ENCODE assay signal across 10 cellular contexts in genomic region chr20:50663095-50663821, GRCh38. TPM values are rescaled to one million over a fixed set of nuclear protein-coding genes. Genes with fewer than 3 reads are reported as not detected.
DNase-seq lines count a peak whose midpoint lies in the region; ATAC-seq, FAIRE-seq and TF ChIP-seq lines count a peak whose summit lies in the region.
"Had no signal": no experiment of that assay in that cellular context is flagged by ENCODE, and none has a peak within 500 bp of the region (broad histone marks: within the 10 kb centered on the region; RNA-seq: fewer than 3 reads in every experiment).

No MANE protein-coding gene starts in this region.

- H3K27me3 ChIP-seq in BE2C, result no peaks in the 10 kb centered on the region

- peaks cover 6% of the 10 kb centered on the region for H3K27me3 Mint-ChIP-seq in activated naive CD8-positive, alpha-beta T cell treated with anti-CD3 and anti-CD28 coated beads for 36 hours
- H3K27me3 Mint-ChIP-seq in CD14-positive monocyte (ENCODE audit: low read depth in 3 of 3), result peaks cover 2 to 5% (median 3%) of the 10 kb centered on the region in 3 donors

- H3K9me3 ChIP-seq in BE2C, result no peaks in the 10 kb centered on the region

- no peak overlapping the region for H3K4me3 Mint-ChIP-seq in activated naive CD8-positive, alpha-beta T cell treated with anti-CD3 and anti-CD28 coated beads for 36 hours
- no peak overlapping the region for H3K4me3 Mint-ChIP-seq in CD14-positive monocyte
- H3K4me3 Mint-ChIP-seq: memory B cell had no signal

- no peak for DNase-seq in BE2C
- DNase-seq in HTR-8/SVneo (ENCODE audit: insufficient read length, low spot score), result no peak
- DNase-seq in kidney glomerular epithelial cell (lab: John Stamatoyannopoulos, UW), result peak; percentile 59
- no peak for DNase-seq in activated naive CD8-positive, alpha-beta T cell treated with anti-CD3 and anti-CD28 coated beads for 36 hours
- DNase-seq in activated effector memory CD4-positive, alpha-beta T cell treated with anti-CD3 and anti-CD28 coated beads, Interleukin-2, amount 50 U/mL, for 16 hours, result no peak
- no peak for DNase-seq in CD14-positive monocyte (ENCODE audit: low spot score)
- DNase-seq in NCI-H2081 (lab: John Stamatoyannopoulos, UW), result no peak
- DNase-seq: KBM-7 had no signal

- no peak overlapping the region for H3K27ac Mint-ChIP-seq in activated naive CD8-positive, alpha-beta T cell treated with anti-CD3 and anti-CD28 coated beads for 36 hours
- H3K27ac Mint-ChIP-seq in CD14-positive monocyte, result no peak overlapping the region
- H3K27ac Mint-ChIP-seq: memory B cell had no signal

- no peaks in the 10 kb centered on the region; the same call in 1 of the 2 replicates for H3K4me1 ChIP-seq in BE2C

- no peaks in the 10 kb centered on the region for H3K4me1 Mint-ChIP-seq in activated naive CD8-positive, alpha-beta T cell treated with anti-CD3 and anti-CD28 coated beads for 36 hours
- peaks cover 5% of the 10 kb centered on the region for H3K4me1 Mint-ChIP-seq in CD14-positive monocyte
- H3K4me1 Mint-ChIP-seq: memory B cell had no signal

- peak; percentile 47 for TF ChIP-seq CTCF in BE2C (IDR thresholded peaks at IDR 0.05; ENCODE audit: low read depth, low read length)
- TF ChIP-seq CTCF in CD14-positive monocyte (IDR thresholded peaks at IDR 0.05), result no peak

- H3K36me3 Mint-ChIP-seq in activated naive CD8-positive, alpha-beta T cell treated with anti-CD3 and anti-CD28 coated beads for 36 hours, result no peaks in the 10 kb centered on the region
- H3K36me3 Mint-ChIP-seq in CD14-positive monocyte, result no peaks in the 10 kb centered on the region
- H3K36me3 Mint-ChIP-seq: memory B cell had no signal

- H3K4me3 ChIP-seq in BE2C (ENCODE audit: low read depth, low read length), result no peak overlapping the region

- no peaks in the 10 kb centered on the region for H3K9me3 Mint-ChIP-seq in activated naive CD8-positive, alpha-beta T cell treated with anti-CD3 and anti-CD28 coated beads for 36 hours
- no peaks in the 10 kb centered on the region for H3K9me3 Mint-ChIP-seq in CD14-positive monocyte

- FAIRE-seq in HTR-8/SVneo (lab: Jason Lieb, UNC), result peak; percentile 80

- peak; percentile 60 for ATAC-seq in SK-N-SH treated with all-trans-retinoic acid at 6 μM for 48 hours

- intact Hi-C loops in CD14-positive monocyte (cut with micrococcal nuclease), result no loop called here

- H3K36me3 ChIP-seq in BE2C, result no peaks in the 10 kb centered on the region

TF ChIP-seq in SK-N-SH treated with all-trans-retinoic acid at 6 μM for 48 hours, 23 proteins besides CTCF, POLR2A, EP300 and RAD21:
- TF ChIP-seq GLIS3 (CRISPR knock-in tag; IDR thresholded peaks at IDR 0.05), result no peak
- TF ChIP-seq TOX (CRISPR knock-in tag; IDR thresholded peaks at IDR 0.05; ENCODE audit: borderline replicate concordance), result no peak
- TF ChIP-seq PATZ1 (CRISPR knock-in tag; IDR thresholded peaks at IDR 0.05; ENCODE audit: borderline replicate concordance), result no peak
- TF ChIP-seq ZFP30 (CRISPR knock-in tag; IDR thresholded peaks at IDR 0.05), result no peak
- TF ChIP-seq TCF4 (CRISPR knock-in tag; IDR thresholded peaks at IDR 0.05; ENCODE audit: borderline replicate concordance), result no peak
- no peak for TF ChIP-seq ZNF70 (CRISPR knock-in tag; IDR thresholded peaks at IDR 0.05)
- no peak for TF ChIP-seq ZFP3 (CRISPR knock-in tag; IDR thresholded peaks at IDR 0.05)
- no peak for TF ChIP-seq ZC3H10 (CRISPR knock-in tag; IDR thresholded peaks at IDR 0.05)
- TF ChIP-seq OSR1 (CRISPR knock-in tag; IDR thresholded peaks at IDR 0.05), result no peak
- TF ChIP-seq RARB (CRISPR knock-in tag; IDR thresholded peaks at IDR 0.05), result no peak
- TF ChIP-seq ZNF565 (CRISPR knock-in tag; conservative IDR thresholded peaks at IDR 0.05; ENCODE audit: low read depth), result no peak
- no peak for TF ChIP-seq ESRRG (CRISPR knock-in tag; IDR thresholded peaks at IDR 0.05)
- no peak for TF ChIP-seq PPARA (CRISPR knock-in tag; IDR thresholded peaks at IDR 0.05; ENCODE audit: borderline replicate concordance)
- no peak for TF ChIP-seq TSHZ2 (CRISPR knock-in tag; IDR thresholded peaks at IDR 0.05)
- TF ChIP-seq ISL1 (CRISPR knock-in tag; IDR thresholded peaks at IDR 0.05), result no peak
- TF ChIP-seq BACH2 (CRISPR knock-in tag; IDR thresholded peaks at IDR 0.05; ENCODE audit: borderline replicate concordance), result no peak
- TF ChIP-seq POU6F1 (CRISPR knock-in tag; IDR thresholded peaks at IDR 0.05; ENCODE audit: borderline replicate concordance, low read depth), result no peak
- no peak for TF ChIP-seq ZNF8 (CRISPR knock-in tag; IDR thresholded peaks at IDR 0.05)

RNA-seq across cellular contexts. Expression of gene RIPOR3, which starts 28.1 kb away (rescaled TPM):
- 1.7 TPM for polyA plus RNA-seq in BE2C (2012; ENCODE audit: insufficient read depth, insufficient read length, low read depth)
- not detected for total RNA-seq in activated naive CD8-positive, alpha-beta T cell treated with anti-CD3 and anti-CD28 coated beads for 36 hours
- not detected for polyA plus RNA-seq in CD14-positive monocyte
